In the genomic region with DNA sequence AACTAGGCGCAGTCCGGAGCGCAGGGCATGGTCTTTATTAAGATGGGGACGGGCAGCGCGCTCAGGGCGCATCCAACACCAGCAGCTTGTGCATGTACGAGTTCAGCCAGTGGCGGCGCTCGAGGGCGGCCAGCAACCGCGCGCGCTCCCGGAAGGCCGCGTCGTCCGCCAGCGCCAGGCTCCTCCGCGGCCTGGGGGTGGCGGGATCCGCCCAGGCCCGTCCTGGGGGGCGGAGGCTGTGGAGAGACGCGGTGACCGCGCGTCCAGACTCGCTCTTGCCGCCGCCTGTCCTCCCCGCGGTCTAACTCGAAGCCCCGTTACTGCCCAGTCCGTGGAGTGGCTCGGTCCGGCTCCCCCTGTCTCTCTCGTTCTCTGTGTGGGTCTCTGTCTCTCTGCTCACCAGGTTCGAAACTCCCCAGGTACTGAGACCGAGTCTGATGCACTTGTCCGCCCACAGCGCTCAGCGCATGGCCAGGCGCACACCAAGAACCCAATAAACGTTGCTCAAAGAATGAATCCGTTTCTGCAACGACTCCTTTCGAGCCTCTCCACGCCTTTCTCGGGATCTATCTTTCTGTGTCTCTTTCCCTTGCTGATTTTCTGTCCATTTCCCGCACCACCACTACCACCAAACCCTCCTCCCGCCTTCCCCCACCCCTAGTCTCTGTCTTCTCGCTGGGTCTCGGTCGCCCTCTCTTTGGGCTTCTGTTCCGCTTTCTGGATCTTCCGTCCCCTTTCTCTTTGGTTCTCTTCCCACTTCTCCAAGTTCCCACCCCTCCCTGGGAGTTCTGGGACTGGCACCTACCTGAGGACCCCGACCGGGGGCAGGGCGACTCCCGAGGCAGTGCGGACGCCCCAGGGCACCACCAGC, we compare ENCODE assay signal across 6 cellular contexts. TPM values are rescaled to one million over a fixed set of nuclear protein-coding genes. Genes with fewer than 3 reads are reported as not detected.
DNase-seq lines count a peak whose midpoint lies in the region; ATAC-seq and TF ChIP-seq lines count a peak whose summit lies in the region.

No MANE protein-coding gene starts in this region.

- in situ Hi-C loops in HAP-1 (cut with MboI; ENCODE audit: low sequenced_read_pairs) (no loop called here), transverse colon (cut with MboI; ENCODE audit: low pct_ligation_motif_present in 1 of 4, low pct_unique_long_range_greater_than_20kb in 1 of 4, low sequenced_read_pairs in 3 of 4) (no loop called here)

- no peak overlapping the region for H3K4me3 ChIP-seq in HAP-1
- peak overlapping the region; percentile 14 for H3K4me3 ChIP-seq in cardiac muscle cell
- peak overlapping the region in 2 of 4 donors; percentile 15 to 42 for H3K4me3 ChIP-seq in transverse colon

- H3K27ac ChIP-seq in cardiac muscle cell (no peak overlapping the region), transverse colon (no peak overlapping the region)

- WGBS in transverse colon (ENCODE audit: low coverage in 1 of 2), 2 donors = 8 to 60% methylated on average over 1 to 60 of the region's 69 CpGs

- DNase-seq in HAP-1 (ENCODE audit: low spot score in 2 of 2) (peak; percentile 42 to 78), T-helper 22 cell (ENCODE audit: low read depth) (peak; percentile 24), cardiac muscle cell (ENCODE audit: low read depth in 1 of 2, low spot score in 1 of 2) (peak; percentile 46 to 85), transverse colon (no peak)

- H3K36me3 ChIP-seq in HAP-1 (replicated peaks) (no peaks in the 10 kb centered on the region), cardiac muscle cell (no peaks in the 10 kb centered on the region), transverse colon (no peaks in the 10 kb centered on the region)

- intact Hi-C loops in transverse colon (cut with DNase I; ENCODE audit: low total_unique reads) = no loop called here

- no peak for TF ChIP-seq EP300 in transverse colon (IDR thresholded peaks at IDR 0.05; ENCODE audit: low read depth)

- H3K27me3 ChIP-seq in HAP-1 (ENCODE audit: low read depth) (peaks cover 81% of the 10 kb centered on the region), cardiac muscle cell (peaks cover 61% of the 10 kb centered on the region), transverse colon (peaks cover 100% of the 10 kb centered on the region)

- ATAC-seq in HG03097 (IDR thresholded peaks at IDR 0.05; ENCODE audit: low FRiP score, unreplicated experiment) (no peak), GM21526 (IDR thresholded peaks at IDR 0.05; ENCODE audit: low FRiP score, unreplicated experiment) (no peak)

- H3K4me1 ChIP-seq in HAP-1 = peaks cover 2% of the 10 kb centered on the region; the same call in 1 of the 2 replicates
- peaks cover 15% of the 10 kb centered on the region for H3K4me1 ChIP-seq in cardiac muscle cell (ENCODE audit: low read depth)
- H3K4me1 ChIP-seq in transverse colon = peaks cover 3 to 28% (median 18%) of the 10 kb centered on the region in 4 donors

- no peaks in the 10 kb centered on the region for H3K9me3 ChIP-seq in HAP-1
- H3K9me3 ChIP-seq in cardiac muscle cell (ENCODE audit: low read depth) = no peaks in the 10 kb centered on the region
- H3K9me3 ChIP-seq in transverse colon = no peaks in the 10 kb centered on the region

- TF ChIP-seq CTCF in cardiac muscle cell (IDR thresholded peaks at IDR 0.05; ENCODE audit: low read depth, low read length) = peak; percentile 40
- peak; percentile 12 to 42 (median 20) for TF ChIP-seq CTCF in transverse colon (IDR thresholded peaks at IDR 0.05)

- TF ChIP-seq POLR2A in transverse colon (IDR thresholded peaks at IDR 0.05) = no peak

RNA-seq across cellular contexts. Expression of gene PTH2, which starts 0.6 kb away (rescaled TPM):
- 2.8 and 6.2 TPM in 2 replicates for total RNA-seq in cardiac muscle cell
- polyA plus RNA-seq in cardiac muscle cell = 10.0 and 15.8 TPM in 2 replicates
- total RNA-seq in transverse colon = not detected

RNA-seq across cellular contexts. Expression of gene GFY, which starts 2.5 kb away (rescaled TPM):
- total RNA-seq in cardiac muscle cell (1.8 and 2.0 TPM in 2 replicates), transverse colon (not detected)
- polyA plus RNA-seq in cardiac muscle cell = 5.0 and 8.4 TPM in 2 replicates

RNA-seq across cellular contexts. Expression of gene SLC17A7, which starts 18.7 kb away (rescaled TPM):
- total RNA-seq in cardiac muscle cell (1.6 and 2.2 TPM in 2 replicates), transverse colon (1 to 10 TPM in 1 of 4 donors, under 1 TPM in 1, not detected in 2; 0.55 to 1.1 TPM)
- polyA plus RNA-seq in cardiac muscle cell = 0.77 and 1.2 TPM in 2 replicates

RNA-seq across cellular contexts. Expression of gene PIH1D1, which starts 29.0 kb away (rescaled TPM):
- 145 and 200 TPM in 2 replicates for total RNA-seq in cardiac muscle cell
- 139 and 156 TPM in 2 replicates for polyA plus RNA-seq in cardiac muscle cell
- 100 to 1,000 TPM in 1 of 4 donors, 10 to 100 TPM in 3; 52.7 to 105 (median 90.4) TPM for total RNA-seq in transverse colon

RNA-seq across cellular contexts. Expression of gene ALDH16A1, which starts 30.4 kb away (rescaled TPM):
- 46.4 and 54.3 TPM in 2 replicates for total RNA-seq in cardiac muscle cell
- polyA plus RNA-seq in cardiac muscle cell = 24.1 and 37.3 TPM in 2 replicates
- 100 to 1,000 TPM in 1 of 4 donors, 10 to 100 TPM in 3; 24.3 to 465 (median 43.1) TPM for total RNA-seq in transverse colon
